In genomic region chr3:190521998-190522397, GRCh38 we compare ENCODE assay signal across 26 cellular contexts.
"Had no signal": no experiment of that assay in that cellular context is flagged by ENCODE, and none has a peak within 500 bp of the region (broad histone marks: within the 10 kb centered on the region; RNA-seq: fewer than 3 reads in every experiment).

No MANE protein-coding gene starts in this region.

- H3K4me1 Mint-ChIP-seq: nephron had no signal

- H3K27me3 Mint-ChIP-seq: progenitor cell of endocrine pancreas; stimulated activated naive B cell treated with anti-CD40 and anti-IgM and Interleukin-4, amounts not matched to agents 10 μg/mL and 1 μg/mL and 100 μg/mL, for 72 hours; stimulated activated naive CD8-positive, alpha-beta T cell treated with anti-CD3 and anti-CD28 coated beads, Interleukin-15, Interleukin-2, amounts not matched to agents 100 ng/mL and 50 ng/mL, for 24 hours had no signal

- H3K36me3 ChIP-seq: neural progenitor cell, ovary, sigmoid colon, stomach, thoracic aorta, thyroid gland, tibial nerve, upper lobe of left lung, vagina had no signal

- H3K4me1 ChIP-seq: neural progenitor cell, parathyroid adenoma, psoas muscle, sigmoid colon had no signal

- DNase-seq: occipital lobe; ovary; posterior cingulate gyrus; psoas muscle; right cardiac atrium; right lobe of liver; sigmoid colon; small intestine; stimulated activated CD4-positive, alpha-beta T cell treated with anti-CD3 and anti-CD28 coated beads, Interleukin-15, amount 100 ng/mL, for 24 hours; stimulated activated CD4-positive, alpha-beta T cell treated with anti-CD3 and anti-CD28 coated beads, Interleukin-2, amount 100 ng/mL, for 24 hours; stimulated activated CD4-positive, alpha-beta T cell treated with anti-CD3 and anti-CD28 coated beads, Interleukin-2, amount 100 ng/mL, for 48 hours; stimulated activated CD4-positive, alpha-beta T cell treated with anti-CD3 and anti-CD28 coated beads, Interleukin-4, amount 100 ng/mL, for 24 hours; stimulated activated naive B cell treated with anti-CD40 and anti-IgM and Interleukin-4, amounts not matched to agents 10 μg/mL and 1 μg/mL and 100 μg/mL, for 72 hours; stimulated activated naive CD4-positive, alpha-beta T cell treated with Interleukin-2 at 50 U/mL for 16 hours; stomach; thyroid gland; upper lobe of left lung had no signal

- H3K4me3 ChIP-seq: neural progenitor cell, ovary, psoas muscle, right lobe of liver, sigmoid colon, stomach, thoracic aorta, thyroid gland, tibial nerve, upper lobe of left lung, vagina had no signal

- H3K9me3 Mint-ChIP-seq: nephron; stimulated activated effector memory CD8-positive, alpha-beta T cell treated with anti-CD3 and anti-CD28 coated beads, Interleukin-12 subunit alpha, Interleukin-12 subunit beta, amount 100 ng/mL, for 72 hours; stimulated activated naive CD8-positive, alpha-beta T cell treated with anti-CD3 and anti-CD28 coated beads, Interleukin-15, Interleukin-2, amounts not matched to agents 100 ng/mL and 50 ng/mL, for 24 hours had no signal

- H3K27me3 ChIP-seq: ovary, right lobe of liver, sigmoid colon, stomach, thyroid gland, tibial nerve, upper lobe of left lung, vagina had no signal

- H3K27ac ChIP-seq: neural progenitor cell, ovary, parathyroid adenoma, psoas muscle, right lobe of liver, sigmoid colon, stomach, thoracic aorta, thyroid gland, tibial nerve, upper lobe of left lung, vagina had no signal

- H3K27ac Mint-ChIP-seq: nephron; neural progenitor cell; progenitor cell of endocrine pancreas; stimulated activated effector memory CD8-positive, alpha-beta T cell treated with anti-CD3 and anti-CD28 coated beads, Interleukin-12 subunit alpha, Interleukin-12 subunit beta, amount 100 ng/mL, for 72 hours; stimulated activated naive B cell treated with anti-CD40 and anti-IgM and Interleukin-4, amounts not matched to agents 10 μg/mL and 1 μg/mL and 100 μg/mL, for 72 hours; stimulated activated naive CD8-positive, alpha-beta T cell treated with anti-CD3 and anti-CD28 coated beads, Interleukin-15, Interleukin-2, amounts not matched to agents 100 ng/mL and 50 ng/mL, for 24 hours had no signal

- H3K9me3 ChIP-seq: ovary, psoas muscle, right lobe of liver, sigmoid colon, stomach, thoracic aorta, thyroid gland, tibial nerve, upper lobe of left lung, vagina had no signal

- ATAC-seq: psoas muscle; right cardiac atrium; right lobe of liver; stimulated activated effector memory CD8-positive, alpha-beta T cell treated with anti-CD3 and anti-CD28 coated beads, Interleukin-12 subunit alpha, Interleukin-12 subunit beta, amount 100 ng/mL, for 72 hours; stimulated activated naive B cell treated with anti-CD40 and anti-IgM and Interleukin-4, amounts not matched to agents 10 μg/mL and 1 μg/mL and 100 μg/mL, for 72 hours had no signal

- H3K4me3 Mint-ChIP-seq: nephron; neural progenitor cell; stimulated activated effector memory CD8-positive, alpha-beta T cell treated with anti-CD3 and anti-CD28 coated beads, Interleukin-12 subunit alpha, Interleukin-12 subunit beta, amount 100 ng/mL, for 72 hours; stimulated activated naive B cell treated with anti-CD40 and anti-IgM and Interleukin-4, amounts not matched to agents 10 μg/mL and 1 μg/mL and 100 μg/mL, for 72 hours; stimulated activated naive CD8-positive, alpha-beta T cell treated with anti-CD3 and anti-CD28 coated beads, Interleukin-15, Interleukin-2, amounts not matched to agents 100 ng/mL and 50 ng/mL, for 24 hours had no signal
